13 cellular contexts compared by ENCODE assay signal in genomic region chr14:70087380-70087697, GRCh38.
A peak's percentile ranks its signal among the peaks of the same experiment; 100 is the strongest.
DNase-seq lines count a peak whose midpoint lies in the region; ATAC-seq and TF ChIP-seq lines count a peak whose summit lies in the region.
"Had no signal": no experiment of that assay in that cellular context is flagged by ENCODE, and none has a peak within 500 bp of the region (broad histone marks: within the 10 kb centered on the region; RNA-seq: fewer than 3 reads in every experiment).

No MANE protein-coding gene starts in this region.

- CTCF ChIA-PET in PC-9 (lab: Charles Lee) = interaction anchor here (0.5 to 0.6 kb wide), 2 partner anchors 341 to 373 kb away, joined by 5 to 9 read pairs; no protein-coding TSS in a partner anchor

- peak; percentile 38; the same call in 1 of the 2 replicates for TF ChIP-seq CTCF in 22Rv1 (IDR thresholded peaks at IDR 0.05)
- TF ChIP-seq CTCF in HFFc6 (IDR thresholded peaks at IDR 0.05) = peak; percentile 34; the same call in 1 of the 2 replicates
- TF ChIP-seq CTCF in PC-9 (conservative IDR thresholded peaks at IDR 0.05) = peak; percentile 22; the same call in 1 of the 2 replicates
- peak; percentile 58 for TF ChIP-seq CTCF in VCaP (conservative IDR thresholded peaks at IDR 0.05)

- no peak for DNase-seq in HFFc6
- DNase-seq in PC-9 = no peak
- DNase-seq in stimulated activated CD4-positive, alpha-beta T cell treated with anti-CD3 and anti-CD28 coated beads, Interleukin-2, amount 100 ng/mL, for 48 hours = no peak
- no peak for DNase-seq in NCI-H2029 (lab: John Stamatoyannopoulos, UW)
- no peak for DNase-seq in Ammon's horn (ENCODE audit: low spot score)
- DNase-seq: 8988T; CD4-positive, alpha-beta memory T cell; DMS79 had no signal

- ATAC-seq in GM19023 (IDR thresholded peaks at IDR 0.05; ENCODE audit: unreplicated experiment) = no peak

- H3K36me3 ChIP-seq in PC-9 (ENCODE audit: low read depth) = no peaks in the 10 kb centered on the region
- H3K36me3 ChIP-seq: BE2C had no signal

- no peaks in the 10 kb centered on the region for H3F3A ChIP-seq in PC-9 (ENCODE audit: insufficient read depth, low read depth)

- H3K27me3 Mint-ChIP-seq in HFFc6 (ENCODE audit: insufficient read depth) = peaks cover 1% of the 10 kb centered on the region; the same call in 1 of the 2 replicates

- no peaks in the 10 kb centered on the region for H3K36me3 Mint-ChIP-seq in HFFc6 (ENCODE audit: low read depth)
- H3K36me3 Mint-ChIP-seq: CD4-positive, alpha-beta memory T cell had no signal

- no peak overlapping the region for H2AFZ ChIP-seq in PC-9
- H2AFZ ChIP-seq: GM23338 had no signal

- H4K20me1 ChIP-seq in PC-9 (ENCODE audit: insufficient read depth) = 0 out of 2 replicates have a peak, but pooled peaks cover 3% of the 10 kb centered on the region

- no peaks in the 10 kb centered on the region for H3K9me2 ChIP-seq in PC-9 (ENCODE audit: insufficient read depth)

- no peak overlapping the region for H3K4me3 Mint-ChIP-seq in HFFc6
- H3K4me3 Mint-ChIP-seq: CD4-positive, alpha-beta memory T cell; GM23338 had no signal

- peaks cover 10% of the 10 kb centered on the region for H3K9me3 Mint-ChIP-seq in HFFc6
- H3K9me3 Mint-ChIP-seq: CD4-positive, alpha-beta memory T cell; GM23338 had no signal

- H3K4me2 ChIP-seq in PC-9 = no peak overlapping the region
- H3K4me2 ChIP-seq: GM23338 had no signal

- intact Hi-C loops in PC-9 (cut with micrococcal nuclease; ENCODE audit: unreplicated experiment) = loop anchor here (10.0 kb wide), 1 partner anchor 887 kb away; no protein-coding TSS in a partner anchor

- H3K79me2 ChIP-seq in PC-9 (ENCODE audit: low read depth) = no peaks in the 10 kb centered on the region

- H3K27ac ChIP-seq in 22Rv1 (no peak overlapping the region), PC-9 (no peak overlapping the region), VCaP (no peak overlapping the region)

- H3K27me3 ChIP-seq in PC-9 (ENCODE audit: insufficient read depth, low read depth) = peaks cover 80% of the 10 kb centered on the region

- no peaks in the 10 kb centered on the region for H3K4me1 Mint-ChIP-seq in HFFc6 (ENCODE audit: low read depth)
- H3K4me1 Mint-ChIP-seq: CD4-positive, alpha-beta memory T cell; GM23338 had no signal

- no peaks in the 10 kb centered on the region for H3K4me1 ChIP-seq in PC-9 (replicated peaks; ENCODE audit: insufficient read depth)
- H3K4me1 ChIP-seq: BE2C had no signal

- no TSS peak for BruUV-seq in PC-9 (replicated peaks; lab: Mats Ljungman, UMichigan)

- no peaks in the 10 kb centered on the region for H3K9me3 ChIP-seq in PC-9 (ENCODE audit: insufficient read depth, low read depth)
- H3K9me3 ChIP-seq: BE2C had no signal

- POLR2A ChIA-PET in PC-9 (lab: Charles Lee; ENCODE audit: unreplicated experiment) = no interaction called here

- H3K27ac Mint-ChIP-seq in HFFc6 = no peak overlapping the region
- H3K27ac Mint-ChIP-seq: CD4-positive, alpha-beta memory T cell; GM23338 had no signal

- no peak overlapping the region for H3K4me3 ChIP-seq in PC-9
- H3K4me3 ChIP-seq: GM23338 had no signal
